In the genomic region with DNA sequence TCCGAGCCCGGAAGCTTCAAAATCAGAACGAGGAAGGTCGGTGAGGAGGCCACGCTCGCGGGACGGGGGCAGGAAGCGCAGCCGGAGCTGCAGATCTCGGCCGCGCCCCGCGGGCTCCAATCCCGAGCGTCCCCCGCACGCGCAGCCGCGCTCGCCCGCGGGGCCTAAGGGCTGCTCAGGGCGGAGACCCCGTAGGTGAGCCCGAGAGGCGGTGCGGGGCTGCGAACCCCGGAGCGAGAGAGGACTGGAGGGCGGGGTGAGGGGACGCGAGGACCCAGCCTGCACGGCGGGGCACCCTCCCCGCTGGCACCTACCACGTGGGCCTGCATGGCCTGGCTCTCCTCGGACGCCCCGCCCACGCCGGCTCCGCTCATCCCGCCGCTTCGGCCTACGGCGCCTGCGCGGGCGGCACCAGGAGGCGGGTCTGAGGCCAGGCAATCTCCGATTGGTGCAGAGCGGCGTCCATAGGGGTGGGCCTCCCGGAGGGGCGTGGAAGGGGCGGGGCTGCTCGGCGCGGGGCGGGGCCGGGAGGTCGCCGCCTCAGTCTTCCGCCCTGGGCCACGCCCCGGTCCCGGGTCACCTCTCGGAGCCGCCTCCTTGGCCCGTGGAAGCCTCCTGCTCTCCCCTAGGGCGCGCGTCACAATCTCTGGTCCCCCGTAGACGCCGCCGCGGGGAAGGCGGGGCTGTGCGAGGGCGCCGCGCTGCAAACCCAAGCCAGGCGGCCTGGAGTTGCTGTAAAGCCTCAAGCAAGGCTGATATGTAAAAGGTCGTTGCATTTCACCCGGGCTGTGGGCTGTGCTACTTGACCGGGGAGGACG, we compare ENCODE assay signal across 1 cellular context.
TF ChIP-seq lines count a peak whose summit lies in the region.

No MANE protein-coding gene starts in this region.

TF ChIP-seq in SK-N-SH, 30 proteins besides CTCF, POLR2A, EP300 and RAD21 (continued from another document):
- TF ChIP-seq, protein P1, sequence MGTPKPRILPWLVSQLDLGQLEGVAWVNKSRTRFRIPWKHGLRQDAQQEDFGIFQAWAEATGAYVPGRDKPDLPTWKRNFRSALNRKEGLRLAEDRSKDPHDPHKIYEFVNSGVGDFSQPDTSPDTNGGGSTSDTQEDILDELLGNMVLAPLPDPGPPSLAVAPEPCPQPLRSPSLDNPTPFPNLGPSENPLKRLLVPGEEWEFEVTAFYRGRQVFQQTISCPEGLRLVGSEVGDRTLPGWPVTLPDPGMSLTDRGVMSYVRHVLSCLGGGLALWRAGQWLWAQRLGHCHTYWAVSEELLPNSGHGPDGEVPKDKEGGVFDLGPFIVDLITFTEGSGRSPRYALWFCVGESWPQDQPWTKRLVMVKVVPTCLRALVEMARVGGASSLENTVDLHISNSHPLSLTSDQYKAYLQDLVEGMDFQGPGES (IDR thresholded peaks at IDR 0.05; ENCODE audit: low read depth, low read length), result no peak
- TF ChIP-seq REST (IDR thresholded peaks at IDR 0.05; ENCODE audit: low read depth, low read length), result no peak; the same call in 1 of the 2 replicates
- peak; percentile 41 for TF ChIP-seq TAF1 (IDR thresholded peaks at IDR 0.05; ENCODE audit: borderline replicate concordance, low read depth, low read length)
- peak; percentile 29; the same call in 1 of the 2 replicates for TF ChIP-seq USF2 (IDR thresholded peaks at IDR 0.05; ENCODE audit: borderline replicate concordance, low read depth, low read length)
- no peak for TF ChIP-seq TCF12 (IDR thresholded peaks at IDR 0.05)
- no peak for TF ChIP-seq JUND (IDR thresholded peaks at IDR 0.05)
- no peak for TF ChIP-seq EZH2phosphoT487 (IDR thresholded peaks at IDR 0.05; ENCODE audit: borderline replicate concordance, low read depth)
- TF ChIP-seq RFX5 (IDR thresholded peaks at IDR 0.05; ENCODE audit: low read length), result no peak
- TF ChIP-seq RCOR1 (IDR thresholded peaks at IDR 0.05; ENCODE audit: low read length), result no peak
- peak; percentile 76 for TF ChIP-seq POLR2AphosphoS5 (IDR thresholded peaks at IDR 0.05; ENCODE audit: low read depth, low read length)
- peak; percentile 87 for TF ChIP-seq USF1 (IDR thresholded peaks at IDR 0.05; ENCODE audit: borderline replicate concordance, low read depth)
- no peak for TF ChIP-seq GATA2 (CRISPR knock-in tag; IDR thresholded peaks at IDR 0.05)
- no peak for TF ChIP-seq MEF2A (IDR thresholded peaks at IDR 0.05; ENCODE audit: borderline replicate concordance, low read depth)
- no peak; the same call in none of the 2 replicates for TF ChIP-seq ELF1 (IDR thresholded peaks at IDR 0.05)
- TF ChIP-seq CHD2 (IDR thresholded peaks at IDR 0.05; ENCODE audit: low read length, partially characterized antibody), result peak; percentile 12
- TF ChIP-seq FOXM1 (IDR thresholded peaks at IDR 0.05; ENCODE audit: low read depth), result no peak
- TF ChIP-seq NFIC (IDR thresholded peaks at IDR 0.05; ENCODE audit: borderline replicate concordance), result no peak
- TF ChIP-seq YY1 (IDR thresholded peaks at IDR 0.05; ENCODE audit: low read depth), result no peak
TF ChIP-seq in SK-N-SH: peak in this region for 11.
